ENCODE assay signal across 13 cellular contexts in the genomic region with DNA sequence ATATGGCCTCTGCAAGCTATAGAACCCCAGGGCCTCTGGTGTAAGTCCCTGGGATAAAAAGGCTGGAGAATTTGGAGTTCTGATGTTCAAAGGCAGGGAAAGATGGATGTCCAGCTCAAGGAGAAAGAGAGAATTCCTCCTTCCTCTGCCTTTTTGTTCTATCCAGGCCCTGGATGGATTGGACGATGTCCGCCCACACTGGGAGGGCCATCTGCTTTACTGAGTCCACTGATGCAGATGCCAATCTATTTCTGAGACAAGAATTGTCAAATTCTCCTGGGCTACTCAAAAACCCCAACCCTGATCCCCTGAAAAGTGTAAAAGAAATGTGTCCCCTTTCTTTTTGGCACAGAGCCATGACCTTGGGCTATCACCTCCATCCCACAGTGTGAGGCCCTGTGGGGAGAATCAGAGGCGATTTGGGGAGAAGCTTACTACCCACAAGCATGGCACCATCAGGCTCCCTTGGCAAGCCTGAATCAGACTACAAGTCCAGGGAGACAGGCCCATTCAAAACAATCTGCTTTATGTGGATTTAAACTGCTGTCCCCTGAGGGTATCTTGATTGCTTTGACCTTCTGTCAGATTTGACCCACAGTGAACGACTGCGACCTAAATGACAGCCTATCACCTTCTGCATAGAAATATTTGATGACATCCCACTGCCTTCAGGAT.
DNase-seq lines count a peak whose midpoint lies in the region; ATAC-seq, FAIRE-seq and TF ChIP-seq lines count a peak whose summit lies in the region.
"Had no signal": no experiment of that assay in that cellular context is flagged by ENCODE, and none has a peak within 500 bp of the region (broad histone marks: within the 10 kb centered on the region; RNA-seq: fewer than 3 reads in every experiment).

No MANE protein-coding gene starts in this region.

- in situ Hi-C loops in K562 (cut with MboI) = no loop called here

- no peak for ATAC-seq in K562
- ATAC-seq in GM19324 (IDR thresholded peaks at IDR 0.05; ENCODE audit: low FRiP score, unreplicated experiment) = no peak
- ATAC-seq: CD8-positive, alpha-beta T cell; GM12878 had no signal

- peak; percentile 3 for DNase-seq in NCI-H146 (lab: John Stamatoyannopoulos, UW)
- DNase-seq in NCI-H146 treated with DMSO at 0.1 percent for 48 hours (lab: John Stamatoyannopoulos, UW; ENCODE audit: unreplicated experiment) = no peak
- DNase-seq in K562 (ENCODE audit: extremely low read depth in 1 of 4, low spot score in 3 of 4) = no peak
- DNase-seq in esophagus muscularis mucosa (ENCODE audit: extremely low spot score) = peak; percentile 26
- no peak for DNase-seq in stimulated activated CD8-positive, alpha-beta memory T cell treated with anti-CD3 and anti-CD28 coated beads, Interleukin-4, amount 100 ng/mL, for 48 hours
- DNase-seq: Calu3; CD8-positive, alpha-beta T cell; DMS79 treated with DMSO at 0.1 percent for 48 hours; GM23248 had no signal

- no peak overlapping the region for H3K4me2 ChIP-seq in K562 (ENCODE audit: insufficient read depth, low read length)
- H3K4me2 ChIP-seq: BLaER1 treated with 17β-estradiol and CSF1 and Interleukin-3, amounts not matched to agents 10 nM and 100 nM had no signal

- WGBS in K562 (ENCODE audit: insufficient coverage, low coverage, missing lambda C conversion rate) = 8% methylated on average over 5 of the region's 5 CpGs
- 83% methylated on average over 5 of the region's 5 CpGs for WGBS in esophagus muscularis mucosa

- H3K27me3 ChIP-seq in K562 (ENCODE audit: control insufficient read depth in 2 of 2, insufficient read depth in 2 of 2, low read length in 2 of 2) (no peaks in the 10 kb centered on the region), esophagus muscularis mucosa (no peaks in the 10 kb centered on the region)
- H3K27me3 ChIP-seq: BLaER1 treated with 17β-estradiol and CSF1 and Interleukin-3, amounts not matched to agents 10 nM and 100 nM had no signal

- intact Hi-C loops in K562 (cut with micrococcal nuclease) = no loop called here
- intact Hi-C loops in esophagus muscularis mucosa (cut with DNase I) = no loop called here

- H3K9me3 ChIP-seq in K562 (replicated peaks; ENCODE audit: control insufficient read depth, insufficient read depth, low read depth, low read length) (no peaks in the 10 kb centered on the region), esophagus muscularis mucosa (no peaks in the 10 kb centered on the region)
- H3K9me3 ChIP-seq: HAP-1 had no signal

- POLR2A ChIA-PET in K562 (lab: Yijun Ruan, JAX) = no interaction called here

- H3K4me3 ChIP-seq in K562 (no peak overlapping the region), esophagus muscularis mucosa (no peak overlapping the region)
- H3K4me3 ChIP-seq: BLaER1 treated with 17β-estradiol and CSF1 and Interleukin-3, amounts not matched to agents 10 nM and 100 nM; GM12878; GM23248; HAP-1 had no signal

- no peaks in the 10 kb centered on the region for H3K79me2 ChIP-seq in K562 (ENCODE audit: control insufficient read depth, insufficient read depth, low read length)

- CTCF ChIA-PET in K562 (lab: Yijun Ruan, JAX; ENCODE audit: low intra/inter-chr PET ratio) = no interaction called here

- H3K27ac ChIP-seq in K562 (ENCODE audit: extremely low read depth, low read depth, low read length) (no peak overlapping the region), esophagus muscularis mucosa (replicated peaks in 1 of 4) (no peak overlapping the region)
- H3K27ac ChIP-seq: BLaER1 treated with 17β-estradiol and CSF1 and Interleukin-3, amounts not matched to agents 10 nM and 100 nM; GM23248 had no signal

- FAIRE-seq in K562 (lab: Jason Lieb, UNC) = no peak
- FAIRE-seq: GM12878 had no signal

- H3K9me1 ChIP-seq in K562 (ENCODE audit: control insufficient read depth, insufficient read depth, low read length) = no peaks in the 10 kb centered on the region

- no peaks in the 10 kb centered on the region for H4K20me1 ChIP-seq in K562 (replicated peaks; ENCODE audit: control insufficient read depth, insufficient read depth, low read length)
- H4K20me1 ChIP-seq: BLaER1 treated with 17β-estradiol and CSF1 and Interleukin-3, amounts not matched to agents 10 nM and 100 nM had no signal

- H3K9ac ChIP-seq in K562 (ENCODE audit: insufficient read depth in 1 of 2, low read depth in 2 of 2, low read length in 2 of 2) = no peak overlapping the region
- H3K9ac ChIP-seq: BLaER1 treated with 17β-estradiol and CSF1 and Interleukin-3, amounts not matched to agents 10 nM and 100 nM; GM23248 had no signal

- H3K4me1 ChIP-seq in K562 (replicated peaks in 1 of 2; ENCODE audit: control insufficient read depth in 2 of 2, insufficient read depth in 2 of 2, low read length in 2 of 2) (no peaks in the 10 kb centered on the region), esophagus muscularis mucosa (no peaks in the 10 kb centered on the region)

- H3K36me3 ChIP-seq in K562 (ENCODE audit: control insufficient read depth, insufficient read depth, low read length) = no peaks in the 10 kb centered on the region
- no peaks in the 10 kb centered on the region for H3K36me3 ChIP-seq in esophagus muscularis mucosa
- H3K36me3 ChIP-seq: BLaER1 treated with 17β-estradiol and CSF1 and Interleukin-3, amounts not matched to agents 10 nM and 100 nM; HAP-1 had no signal

- TF ChIP-seq EP300 in K562 (IDR thresholded peaks at IDR 0.05; ENCODE audit: low read length) (no peak), esophagus muscularis mucosa (IDR thresholded peaks at IDR 0.05) (no peak)

- TF ChIP-seq CTCF in K562 (IDR thresholded peaks at IDR 0.05 in 2 of 3, conservative IDR thresholded peaks at IDR 0.05 in 1 of 3; ENCODE audit: insufficient read depth in 2 of 3, low read depth in 1 of 3, low read length in 3 of 3) = no peak
- TF ChIP-seq CTCF in esophagus muscularis mucosa (IDR thresholded peaks at IDR 0.05) = no peak

- no TSS peak for BruUV-seq in K562 (replicated peaks; lab: Mats Ljungman, UMichigan)

- TF ChIP-seq RAD21 in K562 (CRISPR knock-in tag; conservative IDR thresholded peaks at IDR 0.05 in 1 of 2, IDR thresholded peaks at IDR 0.05 in 1 of 2) = no peak

- TF ChIP-seq POLR2A in K562 (conservative IDR thresholded peaks at IDR 0.05) = no peak
- no peak for TF ChIP-seq POLR2A in esophagus muscularis mucosa (IDR thresholded peaks at IDR 0.05; ENCODE audit: low read depth)

- H2AFZ ChIP-seq in K562 (ENCODE audit: low read depth, low read length) = no peak overlapping the region
- H2AFZ ChIP-seq: GM23248 had no signal

TF ChIP-seq in K562, 482 proteins besides CTCF, POLR2A, EP300 and RAD21:
- TF ChIP-seq NFIC (IDR thresholded peaks at IDR 0.05) (peak; percentile 68), BHLHE40 (IDR thresholded peaks at IDR 0.05; ENCODE audit: low read length) (no peak), TOE1 (IDR thresholded peaks at IDR 0.05; ENCODE audit: borderline replicate concordance) (no peak), TOE1 (CRISPR knock-in tag; IDR thresholded peaks at IDR 0.05; ENCODE audit: borderline replicate concordance, low read depth) (no peak), ZNF436 (CRISPR knock-in tag; IDR thresholded peaks at IDR 0.05) (no peak), ZKSCAN1 (IDR thresholded peaks at IDR 0.05; ENCODE audit: low read depth, low read length) (no peak), KDM5B (IDR thresholded peaks at IDR 0.05; ENCODE audit: insufficient replicate concordance, low read depth, low read length) (no peak), SRF (CRISPR knock-in tag; IDR thresholded peaks at IDR 0.05) (no peak), CREM (IDR thresholded peaks at IDR 0.05; ENCODE audit: low read depth) (no peak)
- TF ChIP-seq, protein P1, sequence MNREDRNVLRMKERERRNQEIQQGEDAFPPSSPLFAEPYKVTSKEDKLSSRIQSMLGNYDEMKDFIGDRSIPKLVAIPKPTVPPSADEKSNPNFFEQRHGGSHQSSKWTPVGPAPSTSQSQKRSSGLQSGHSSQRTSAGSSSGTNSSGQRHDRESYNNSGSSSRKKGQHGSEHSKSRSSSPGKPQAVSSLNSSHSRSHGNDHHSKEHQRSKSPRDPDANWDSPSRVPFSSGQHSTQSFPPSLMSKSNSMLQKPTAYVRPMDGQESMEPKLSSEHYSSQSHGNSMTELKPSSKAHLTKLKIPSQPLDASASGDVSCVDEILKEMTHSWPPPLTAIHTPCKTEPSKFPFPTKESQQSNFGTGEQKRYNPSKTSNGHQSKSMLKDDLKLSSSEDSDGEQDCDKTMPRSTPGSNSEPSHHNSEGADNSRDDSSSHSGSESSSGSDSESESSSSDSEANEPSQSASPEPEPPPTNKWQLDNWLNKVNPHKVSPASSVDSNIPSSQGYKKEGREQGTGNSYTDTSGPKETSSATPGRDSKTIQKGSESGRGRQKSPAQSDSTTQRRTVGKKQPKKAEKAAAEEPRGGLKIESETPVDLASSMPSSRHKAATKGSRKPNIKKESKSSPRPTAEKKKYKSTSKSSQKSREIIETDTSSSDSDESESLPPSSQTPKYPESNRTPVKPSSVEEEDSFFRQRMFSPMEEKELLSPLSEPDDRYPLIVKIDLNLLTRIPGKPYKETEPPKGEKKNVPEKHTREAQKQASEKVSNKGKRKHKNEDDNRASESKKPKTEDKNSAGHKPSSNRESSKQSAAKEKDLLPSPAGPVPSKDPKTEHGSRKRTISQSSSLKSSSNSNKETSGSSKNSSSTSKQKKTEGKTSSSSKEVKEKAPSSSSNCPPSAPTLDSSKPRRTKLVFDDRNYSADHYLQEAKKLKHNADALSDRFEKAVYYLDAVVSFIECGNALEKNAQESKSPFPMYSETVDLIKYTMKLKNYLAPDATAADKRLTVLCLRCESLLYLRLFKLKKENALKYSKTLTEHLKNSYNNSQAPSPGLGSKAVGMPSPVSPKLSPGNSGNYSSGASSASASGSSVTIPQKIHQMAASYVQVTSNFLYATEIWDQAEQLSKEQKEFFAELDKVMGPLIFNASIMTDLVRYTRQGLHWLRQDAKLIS (CRISPR knock-in tag; IDR thresholded peaks at IDR 0.05) = no peak

Comparison
In these comparisons a context has a peak if more than half of its experiments do, and no peak if none do; other contexts are left out.
1. DNase-seq: peak in NCI-H146 (single experiment) and esophagus muscularis mucosa (single experiment); none in NCI-H146 treated with DMSO at 0.1 percent for 48 hours (single experiment), K562 (0 of 4) and stimulated activated CD8-positive, alpha-beta memory T cell treated with anti-CD3 and anti-CD28 coated beads, Interleukin-4, amount 100 ng/mL, for 48 hours (single experiment).